In genomic region chr6:69835414-69836179, GRCh38 we compare ENCODE assay signal across 8 cellular contexts. TPM values are rescaled to one million over a fixed set of nuclear protein-coding genes. Genes with fewer than 3 reads are reported as not detected.
DNase-seq lines count a peak whose midpoint lies in the region; ATAC-seq, FAIRE-seq and TF ChIP-seq lines count a peak whose summit lies in the region.

No MANE protein-coding gene starts in this region.

- in situ Hi-C loops in HepG2 (cut with HindIII; ENCODE audit: extremely low pct_ligation_motif_present, low pct_unique_long_range_greater_than_20kb), result no loop called here

- H3K9me3 ChIP-seq in DOHH2 (ENCODE audit: control insufficient read depth, insufficient read depth, low read length) (no peaks in the 10 kb centered on the region), HepG2 (ENCODE audit: low read length) (no peaks in the 10 kb centered on the region)

- H2AFZ ChIP-seq in HepG2 (ENCODE audit: low read length), result no peak overlapping the region

- 3% methylated on average over 5 of the region's 5 CpGs for WGBS in HepG2 (ENCODE audit: low lambda C conversion rate)

- H3K4me2 ChIP-seq in DOHH2 (ENCODE audit: low read length), result peak overlapping the region; percentile 25; the same call in 1 of the 2 replicates
- H3K4me2 ChIP-seq in HepG2 (ENCODE audit: low read depth, low read length), result no peak overlapping the region

- POLR2A ChIA-PET in MCF 10A (lab: Yijun Ruan, JAX) (no interaction called here), HepG2 (lab: Yijun Ruan, JAX) (no interaction called here)

- intact Hi-C loops in MCF 10A (cut with micrococcal nuclease), result loop anchor here (1.0 to 5.0 kb wide), 3 partner anchors 273 to 958 kb away; no protein-coding TSS in a partner anchor
- intact Hi-C loops in HepG2 (cut with micrococcal nuclease; ENCODE audit: unreplicated experiment), result loop anchor here (2.0 to 10.0 kb wide), 2 partner anchors 273 to 329 kb away; no protein-coding TSS in a partner anchor

- TF ChIP-seq CTCF in DOHH2 (IDR thresholded peaks at IDR 0.05; ENCODE audit: low read depth, low read length, poor library complexity, severe bottlenecking) (peak; percentile 89), MCF 10A (IDR thresholded peaks at IDR 0.05; ENCODE audit: unreplicated experiment) (peak; percentile 64), HepG2 (CRISPR knock-in tag; IDR thresholded peaks at IDR 0.05) (peak; percentile 60)

- no peak overlapping the region for H3K4me3 ChIP-seq in DOHH2 (ENCODE audit: low read length)
- no peak overlapping the region for H3K4me3 ChIP-seq in HepG2 (replicated peaks in 1 of 3; ENCODE audit: insufficient read depth in 1 of 3, low read depth in 2 of 3, low read length in 3 of 3)

- no peaks in the 10 kb centered on the region for H3K4me1 Mint-ChIP-seq in MCF 10A (ENCODE audit: insufficient read depth, unreplicated experiment)

- TF ChIP-seq POLR2A in HepG2 (IDR thresholded peaks at IDR 0.05; ENCODE audit: insufficient read depth in 1 of 2, low read depth in 2 of 2, low read length in 2 of 2), result no peak

- no peak overlapping the region for H3K9ac ChIP-seq in HepG2 (ENCODE audit: insufficient read depth, low read depth, low read length)

- CTCF ChIA-PET in MCF 10A (lab: Yijun Ruan, JAX) (interaction anchor here (0.6 to 2.5 kb wide), 11 partner anchors 21 to 648 kb away, joined by 3 to 19 read pairs (median 3); no protein-coding TSS in a partner anchor), HepG2 (lab: Yijun Ruan, JAX; ENCODE audit: low intra/inter-chr PET ratio, low total read pairs) (no interaction called here)

- FAIRE-seq in HepG2 (lab: Jason Lieb, UNC) (peak; percentile 36), urothelium cell line (lab: Jason Lieb, UNC) (no peak)

- H3K36me3 Mint-ChIP-seq in MCF 10A (ENCODE audit: insufficient read depth, unreplicated experiment), result no peaks in the 10 kb centered on the region

- H3K4me1 ChIP-seq in DOHH2 (ENCODE audit: control insufficient read depth, low read length) (peaks cover 4% of the 10 kb centered on the region; the same call in 1 of the 2 replicates), HepG2 (ENCODE audit: insufficient read depth, low read length) (no peaks in the 10 kb centered on the region)

- H3K79me2 ChIP-seq in DOHH2 (ENCODE audit: control insufficient read depth, low read length) (no peaks in the 10 kb centered on the region), HepG2 (ENCODE audit: insufficient read depth, low read length) (no peaks in the 10 kb centered on the region)

- BruUV-seq in MCF 10A (replicated peaks; lab: Mats Ljungman, UMichigan) (no TSS peak), HepG2 (replicated peaks; lab: Mats Ljungman, UMichigan) (no TSS peak)

- no peak overlapping the region for H3K27ac Mint-ChIP-seq in MCF 10A (ENCODE audit: low read depth, unreplicated experiment)

- TF ChIP-seq EP300 in HepG2 (IDR thresholded peaks at IDR 0.05; ENCODE audit: low read depth in 2 of 2, low read length in 2 of 2), result no peak
- no peak for TF ChIP-seq EP300 in HepG2 (CRISPR knock-in tag; IDR thresholded peaks at IDR 0.05; ENCODE audit: borderline replicate concordance)

- H3K27me3 ChIP-seq in DOHH2 (ENCODE audit: control insufficient read depth, low read length) (no peaks in the 10 kb centered on the region), HepG2 (ENCODE audit: control insufficient read depth in 1 of 2, insufficient read depth in 2 of 2, low read length in 2 of 2) (no peaks in the 10 kb centered on the region)

- no peaks in the 10 kb centered on the region for H3K36me3 ChIP-seq in DOHH2 (ENCODE audit: control insufficient read depth, low read length)
- no peaks in the 10 kb centered on the region for H3K36me3 ChIP-seq in HepG2 (replicated peaks in 1 of 2; ENCODE audit: control insufficient read depth in 1 of 2, insufficient read depth in 2 of 2, low read length in 2 of 2)

- H3K9me3 Mint-ChIP-seq in MCF 10A (ENCODE audit: unreplicated experiment), result no peaks in the 10 kb centered on the region

- ATAC-seq in GM19328 (IDR thresholded peaks at IDR 0.05; ENCODE audit: unreplicated experiment), result peak; percentile 57
- ATAC-seq in HG03175 (IDR thresholded peaks at IDR 0.05; ENCODE audit: unreplicated experiment), result peak; percentile 90
- peak; percentile 75 for ATAC-seq in HepG2

- TF ChIP-seq RAD21 in HepG2 (CRISPR knock-in tag; IDR thresholded peaks at IDR 0.05), result no peak

- H3K27ac ChIP-seq in DOHH2 (ENCODE audit: low read depth, low read length) (no peak overlapping the region), HepG2 (ENCODE audit: extremely low read length, insufficient read depth, low read length) (no peak overlapping the region)

- no peaks in the 10 kb centered on the region for H3K9me2 ChIP-seq in DOHH2 (replicated peaks; ENCODE audit: control insufficient read depth, low read length)

- no peaks in the 10 kb centered on the region for H3F3A ChIP-seq in DOHH2 (ENCODE audit: control insufficient read depth, insufficient read depth)

- H4K20me1 ChIP-seq in DOHH2 (ENCODE audit: control insufficient read depth, insufficient read depth, low read depth, low read length), result no peaks in the 10 kb centered on the region
- no peaks in the 10 kb centered on the region for H4K20me1 ChIP-seq in HepG2 (ENCODE audit: insufficient read depth, low read length)

- H3K27me3 Mint-ChIP-seq in MCF 10A (ENCODE audit: insufficient read depth, unreplicated experiment), result peaks cover 94% of the 10 kb centered on the region

- DNase-seq in NCI-H69 (lab: John Stamatoyannopoulos, UW) (peak; percentile 68), MCF 10A (ENCODE audit: unreplicated experiment) (peak; percentile 60), HepG2 (ENCODE audit: low spot score) (peak; percentile 41), urothelium cell line (ENCODE audit: low spot score) (peak; percentile 34), epidermal melanocyte (ENCODE audit: insufficient read length, low spot score) (no peak)

- no peak overlapping the region for H3K4me3 Mint-ChIP-seq in MCF 10A (ENCODE audit: unreplicated experiment)

TF ChIP-seq in HepG2, 621 proteins besides CTCF, POLR2A, EP300 and RAD21:
- 0 out of 2 replicates have a peak, but pooled peaks have one; percentile 30 for TF ChIP-seq SMC3 (IDR thresholded peaks at IDR 0.05; ENCODE audit: low read length)
- peak; percentile 39; the same call in 1 of the 2 replicates for TF ChIP-seq STAG1 (CRISPR knock-in tag; IDR thresholded peaks at IDR 0.05)
- TF ChIP-seq ZFP82 (CRISPR knock-in tag; IDR thresholded peaks at IDR 0.05; ENCODE audit: borderline replicate concordance), result no peak

RNA-seq across cellular contexts. Expression of gene COL19A1, which starts 30.8 kb away (rescaled TPM):
- total RNA-seq in MCF 10A (2022) (not detected in 2 replicates), HepG2 (2016; rRNA removed; fragmentation: Illumina TruSeq; extraction: Trizol) (not detected in 2 replicates)
- total RNA-seq in HepG2 (2016; cell fraction: cytosol; rRNA removed; fragmentation: Illumina TruSeq; extraction: Trizol; ENCODE audit: low read depth), result not detected in 2 replicates
- not detected in 2 replicates for total RNA-seq in HepG2 (2016; cell fraction: insoluble cytoplasmic fraction; rRNA removed; fragmentation: Illumina TruSeq; extraction: Trizol)
- not detected in 2 replicates for total RNA-seq in HepG2 (2016; cell fraction: membrane; rRNA removed; fragmentation: Illumina TruSeq; extraction: Trizol)
- total RNA-seq in HepG2 (2016; cell fraction: nucleus; rRNA removed; fragmentation: Illumina TruSeq; extraction: Trizol), result not detected in 2 replicates
- not detected in 2 replicates for polyA plus RNA-seq in HepG2 (2011; rRNA removed)
- not detected in 2 replicates for polyA plus RNA-seq in HepG2 (2011; cell fraction: cytosol; rRNA removed)
- not detected in 2 replicates for polyA plus RNA-seq in HepG2 (2011; cell fraction: nucleus; rRNA removed)
- polyA plus RNA-seq in HepG2 (2012), result not detected in 2 replicates
- not detected in 2 replicates for polyA plus RNA-seq in HepG2 (2016; cell fraction: cytosol; fragmentation: Illumina TruSeq; extraction: Trizol; ENCODE audit: low read depth)
- polyA plus RNA-seq in HepG2 (2016; cell fraction: insoluble cytoplasmic fraction; fragmentation: Illumina TruSeq; extraction: Trizol; ENCODE audit: low read depth), result not detected in 2 replicates
- polyA plus RNA-seq in HepG2 (2016; cell fraction: membrane; fragmentation: Illumina TruSeq; extraction: Trizol; ENCODE audit: low read depth), result not detected in 2 replicates
- not detected in 2 replicates for polyA plus RNA-seq in HepG2 (2016; cell fraction: nucleus; fragmentation: Illumina TruSeq; extraction: Trizol; ENCODE audit: insufficient read depth, low read depth)
- polyA minus RNA-seq in HepG2 (2011; rRNA and poly(A)+ RNA removed; ENCODE audit: low replicate concordance), result not detected in 2 replicates
- not detected in 2 replicates for polyA minus RNA-seq in HepG2 (2011; cell fraction: cytosol; rRNA and poly(A)+ RNA removed)
- polyA minus RNA-seq in HepG2 (2011; cell fraction: nucleus; rRNA and poly(A)+ RNA removed), result not detected in 2 replicates

RNA-seq across cellular contexts. Expression of gene LMBRD1, which starts 38.8 kb away (rescaled TPM):
- total RNA-seq in MCF 10A (2022) (18.1 and 20.7 TPM in 2 replicates), HepG2 (2016; rRNA removed; fragmentation: Illumina TruSeq; extraction: Trizol) (12.7 and 21.5 TPM in 2 replicates)
- total RNA-seq in HepG2 (2016; cell fraction: cytosol; rRNA removed; fragmentation: Illumina TruSeq; extraction: Trizol; ENCODE audit: low read depth), result 2.8 and 3.5 TPM in 2 replicates
- 11.1 and 20.6 TPM in 2 replicates for total RNA-seq in HepG2 (2016; cell fraction: insoluble cytoplasmic fraction; rRNA removed; fragmentation: Illumina TruSeq; extraction: Trizol)
- 5.6 and 6.5 TPM in 2 replicates for total RNA-seq in HepG2 (2016; cell fraction: membrane; rRNA removed; fragmentation: Illumina TruSeq; extraction: Trizol)
- total RNA-seq in HepG2 (2016; cell fraction: nucleus; rRNA removed; fragmentation: Illumina TruSeq; extraction: Trizol), result 25.3 and 26.9 TPM in 2 replicates
- 17.2 and 18.9 TPM in 2 replicates for polyA plus RNA-seq in HepG2 (2011; rRNA removed)
- 6.4 and 13.3 TPM in 2 replicates for polyA plus RNA-seq in HepG2 (2011; cell fraction: cytosol; rRNA removed)
- 4.0 and 5.7 TPM in 2 replicates for polyA plus RNA-seq in HepG2 (2011; cell fraction: nucleus; rRNA removed)
- polyA plus RNA-seq in HepG2 (2012), result 19.0 and 31.7 TPM in 2 replicates
- 1.5 TPM in 2 replicates for polyA plus RNA-seq in HepG2 (2016; cell fraction: cytosol; fragmentation: Illumina TruSeq; extraction: Trizol; ENCODE audit: low read depth)
- 9.4 and 10.9 TPM in 2 replicates for polyA plus RNA-seq in HepG2 (2016; cell fraction: insoluble cytoplasmic fraction; fragmentation: Illumina TruSeq; extraction: Trizol; ENCODE audit: low read depth)
- 3.1 and 3.4 TPM in 2 replicates for polyA plus RNA-seq in HepG2 (2016; cell fraction: membrane; fragmentation: Illumina TruSeq; extraction: Trizol; ENCODE audit: low read depth)
- 21.2 and 25.7 TPM in 2 replicates for polyA plus RNA-seq in HepG2 (2016; cell fraction: nucleus; fragmentation: Illumina TruSeq; extraction: Trizol; ENCODE audit: insufficient read depth, low read depth)
- 11.5 and 13.8 TPM in 2 replicates for polyA minus RNA-seq in HepG2 (2011; rRNA and poly(A)+ RNA removed; ENCODE audit: low replicate concordance)
- 14.2 and 18.4 TPM in 2 replicates for polyA minus RNA-seq in HepG2 (2011; cell fraction: cytosol; rRNA and poly(A)+ RNA removed)
- 28.2 and 39.4 TPM in 2 replicates for polyA minus RNA-seq in HepG2 (2011; cell fraction: nucleus; rRNA and poly(A)+ RNA removed)
